In genomic region chr11:67267188-67268035, GRCh38 we compare ENCODE assay signal across 8 cellular contexts. TPM values are rescaled to one million over a fixed set of nuclear protein-coding genes. Genes with fewer than 3 reads are reported as not detected.
DNase-seq lines count a peak whose midpoint lies in the region; ATAC-seq and TF ChIP-seq lines count a peak whose summit lies in the region.

No MANE protein-coding gene starts in this region.

- peak overlapping the region; percentile 84 for H3K4me2 ChIP-seq in H9 (ENCODE audit: insufficient read depth, insufficient read length, low read length)

- H3K36me3 ChIP-seq in ACC112 (ENCODE audit: insufficient read depth, low read length) (no peaks in the 10 kb centered on the region), psoas muscle (ENCODE audit: insufficient read depth in 1 of 2, low read depth in 1 of 2) (peaks cover 0 to 14% of the 10 kb centered on the region in 2 donors)

- no peak overlapping the region for H3K9ac ChIP-seq in H9 (ENCODE audit: extremely low read depth, insufficient read length, low read length)

- no peaks in the 10 kb centered on the region for H3K9me3 ChIP-seq in H9 (ENCODE audit: control insufficient read depth, low read depth, low read length)
- no peaks in the 10 kb centered on the region for H3K9me3 ChIP-seq in psoas muscle

- H3K79me2 ChIP-seq in ACC112 (ENCODE audit: control insufficient read depth, insufficient read depth, low read length, unreplicated experiment), result peaks cover 59% of the 10 kb centered on the region
- peaks cover 11% of the 10 kb centered on the region; the same call in 1 of the 2 replicates for H3K79me2 ChIP-seq in H9 (ENCODE audit: insufficient read depth, low read length)

- no peak overlapping the region for H2AK5ac ChIP-seq in H9 (ENCODE audit: insufficient read length, low read length)

- no peak overlapping the region for H2BK120ac ChIP-seq in H9 (ENCODE audit: low read depth, low read length, poor library complexity, severe bottlenecking)

- no peak overlapping the region for H3K14ac ChIP-seq in H9 (ENCODE audit: insufficient read depth, low read length)

- no peak overlapping the region for H3K18ac ChIP-seq in H9 (ENCODE audit: insufficient read length, low read depth, low read length)

- intact Hi-C loops in psoas muscle (cut with DNase I), result loop anchor here in 1 of 2 donors (2.0 to 10.0 kb wide), 3 partner anchors 35 to 117 kb away; partner anchors contain the start of gene SSH3

- peaks cover 39 to 46% of the 10 kb centered on the region in 2 experiments for H3K4me1 Mint-ChIP-seq in H9
- H3K4me1 Mint-ChIP-seq in activated T-cell treated with anti-CD3 and anti-CD28 coated beads, Interleukin-2, amount 50 U/mL, for 4 hours (ENCODE audit: low read depth), result peaks cover 77% of the 10 kb centered on the region

- H3K23me2 ChIP-seq in H9 (ENCODE audit: insufficient read length, low read depth, low read length, poor library complexity, severe bottlenecking), result peaks cover 8% of the 10 kb centered on the region

- TF ChIP-seq CTCF in H9 (conservative IDR thresholded peaks at IDR 0.05), result no peak
- no peak for TF ChIP-seq CTCF in psoas muscle (IDR thresholded peaks at IDR 0.05)

- no peak overlapping the region for H2BK5ac ChIP-seq in H9 (ENCODE audit: insufficient read length, low read length)

- H3K4me3 Mint-ChIP-seq in H9, result peak overlapping the region; percentile 88 to 96
- peak overlapping the region; percentile 96 for H3K4me3 Mint-ChIP-seq in activated T-cell treated with anti-CD3 and anti-CD28 coated beads, Interleukin-2, amount 50 U/mL, for 4 hours

- H3T11ph ChIP-seq in H9 (ENCODE audit: low read length), result no peak overlapping the region

- H3K27me3 Mint-ChIP-seq in H9 (ENCODE audit: low read depth), result peaks cover 31% of the 10 kb centered on the region
- H3K27me3 Mint-ChIP-seq in activated T-cell treated with anti-CD3 and anti-CD28 coated beads, Interleukin-2, amount 50 U/mL, for 4 hours (ENCODE audit: low read depth), result no peaks in the 10 kb centered on the region

- DNase-seq in H9 (no peak), germinal center (ENCODE audit: low spot score) (peak; percentile 32), psoas muscle (peak in 1 of 2 donors; percentile 63), putamen (ENCODE audit: low spot score) (no peak), SK-N-DZ (ENCODE audit: low spot score) (no peak)
- no peak for DNase-seq in activated T-cell treated with anti-CD3 and anti-CD28 coated beads, Interleukin-2, amount 50 U/mL, for 4 hours

- no peak overlapping the region for H2AFZ ChIP-seq in ACC112 (ENCODE audit: low read length, unreplicated experiment)
- H2AFZ ChIP-seq in H9 (ENCODE audit: low read length), result no peak overlapping the region

- H3K23ac ChIP-seq in H9 (ENCODE audit: insufficient read length, low read depth, low read length), result no peak overlapping the region

- no peak overlapping the region for H4K8ac ChIP-seq in H9 (replicated peaks; ENCODE audit: insufficient read length, low read depth, low read length)

- no peak overlapping the region for H2BK15ac ChIP-seq in H9 (ENCODE audit: low read depth, low read length)

- peaks cover 0 to 11% (median 10%) of the 10 kb centered on the region in 3 experiments; a peak in 5 of 7 replicates for H3K36me3 Mint-ChIP-seq in H9 (ENCODE audit: insufficient read depth in 1 of 3, low read depth in 3 of 3)
- peaks cover 5% of the 10 kb centered on the region for H3K36me3 Mint-ChIP-seq in activated T-cell treated with anti-CD3 and anti-CD28 coated beads, Interleukin-2, amount 50 U/mL, for 4 hours (ENCODE audit: insufficient read depth)

- no peaks in the 10 kb centered on the region for H3K79me1 ChIP-seq in H9 (ENCODE audit: insufficient read depth, low read depth, low read length, poor library complexity, severe bottlenecking)

- H3K27ac ChIP-seq in ACC112 (ENCODE audit: low read depth, low read length) (no peak overlapping the region), H9 (ENCODE audit: insufficient read length, low read depth, low read length) (no peak overlapping the region), psoas muscle (peak overlapping the region; percentile 69)

- H4K91ac ChIP-seq in H9 (ENCODE audit: insufficient read length, low read depth, low read length), result no peak overlapping the region

- peaks cover 3% of the 10 kb centered on the region for H4K20me1 ChIP-seq in H9 (ENCODE audit: control insufficient read depth, insufficient read depth, insufficient read length)

- WGBS in H9 (ENCODE audit: extremely low coverage, insufficient read length, low lambda C conversion rate), result no CpG with 5 or more reads among the region's 28 CpGs
- 13 to 18% (median 17%) methylated on average over 28 of the region's 28 CpGs for WGBS in psoas muscle, 3 donors

- ATAC-seq in activated T-cell treated with anti-CD3 and anti-CD28 coated beads, Interleukin-2, amount 50 U/mL, for 4 hours, result no peak
- ATAC-seq in psoas muscle, result no peak
- no peak for ATAC-seq in HG03196 (IDR thresholded peaks at IDR 0.05; ENCODE audit: unreplicated experiment)

- no peaks in the 10 kb centered on the region for H3K9me3 Mint-ChIP-seq in H9
- H3K9me3 Mint-ChIP-seq in activated T-cell treated with anti-CD3 and anti-CD28 coated beads, Interleukin-2, amount 50 U/mL, for 4 hours, result no peaks in the 10 kb centered on the region

- no peak overlapping the region for H3K4ac ChIP-seq in H9 (ENCODE audit: low read depth, low read length)

- H3K4me3 ChIP-seq in ACC112 (ENCODE audit: low read depth, low read length) (peak overlapping the region; percentile 96), psoas muscle (peak overlapping the region; percentile 91)

- H3K27me3 ChIP-seq in ACC112 (ENCODE audit: insufficient read depth, low read length) (no peaks in the 10 kb centered on the region), H9 (ENCODE audit: insufficient read depth, low read length) (no peaks in the 10 kb centered on the region; the same call in 1 of the 2 replicates), psoas muscle (ENCODE audit: insufficient read depth in 3 of 3, low read length in 2 of 3) (no peaks in the 10 kb centered on the region)

- no peak overlapping the region; a peak in 1 of 7 replicates for H3K27ac Mint-ChIP-seq in H9

- H3K4me1 ChIP-seq in ACC112 (ENCODE audit: control insufficient read depth, insufficient read depth, low read length, unreplicated experiment) (peaks cover 49% of the 10 kb centered on the region), H9 (ENCODE audit: insufficient read depth, low read length) (peaks cover 12% of the 10 kb centered on the region), psoas muscle (peaks cover 56% of the 10 kb centered on the region)

- no peak overlapping the region for H3K56ac ChIP-seq in H9 (ENCODE audit: insufficient read length, low read depth, low read length)

- no peak overlapping the region for H2BK12ac ChIP-seq in H9 (ENCODE audit: insufficient read length, low read depth, low read length)

- H4K5ac ChIP-seq in H9 (ENCODE audit: insufficient read length, low read depth, low read length), result no peak overlapping the region

- H2BK20ac ChIP-seq in H9 (ENCODE audit: low read depth, low read length, poor library complexity, severe bottlenecking), result no peak overlapping the region

RNA-seq across cellular contexts. Expression of gene GRK2, which starts 1.1 kb away (rescaled TPM):
- total RNA-seq in H9 (2021) (55.5 and 56.3 TPM in 2 replicates), psoas muscle (10 to 100 TPM; 41.7 to 46.8 (median 46.1) TPM)
- 100 to 1,000 TPM; 152 to 172 (median 171) TPM for total RNA-seq in activated T-cell treated with anti-CD3 and anti-CD28 coated beads, Interleukin-2, amount 50 U/mL, for 4 hours
- 10 to 100 TPM; 37.3 to 56.8 (median 46.2) TPM for polyA plus RNA-seq in psoas muscle
- polyA plus RNA-seq in SK-N-DZ (2014; cell fraction: cytosol; rRNA removed), result 63.4 and 72.0 TPM in 2 replicates
- 95.3 and 97.5 TPM in 2 replicates for polyA plus RNA-seq in SK-N-DZ (2014; cell fraction: nucleus; rRNA removed)

RNA-seq across cellular contexts. Expression of gene ANKRD13D, which starts 21.7 kb away (rescaled TPM):
- total RNA-seq in H9 (2021), result 40.9 and 42.1 TPM in 2 replicates
- total RNA-seq in activated T-cell treated with anti-CD3 and anti-CD28 coated beads, Interleukin-2, amount 50 U/mL, for 4 hours, result 10 to 100 TPM; 67.7 to 75.4 (median 69.8) TPM
- total RNA-seq in psoas muscle, result 1 to 10 TPM; 4.1 to 8.6 (median 7.8) TPM
- polyA plus RNA-seq in psoas muscle, result 1 to 10 TPM; 4.6 to 7.0 (median 5.9) TPM
- 21.1 and 25.4 TPM in 2 replicates for polyA plus RNA-seq in SK-N-DZ (2014; cell fraction: cytosol; rRNA removed)
- 91.5 and 113 TPM in 2 replicates for polyA plus RNA-seq in SK-N-DZ (2014; cell fraction: nucleus; rRNA removed)

RNA-seq across cellular contexts. Expression of gene SSH3, which starts 35.9 kb away (rescaled TPM):
- total RNA-seq in H9 (2021), result 42.2 and 44.2 TPM in 2 replicates
- 1 to 10 TPM; 4.8 to 7.2 (median 6.6) TPM for total RNA-seq in activated T-cell treated with anti-CD3 and anti-CD28 coated beads, Interleukin-2, amount 50 U/mL, for 4 hours
- total RNA-seq in psoas muscle, result 10 to 100 TPM in 1 of 4 donors, 1 to 10 TPM in 3; 3.7 to 10.1 (median 6.9) TPM
- polyA plus RNA-seq in psoas muscle, result 1 to 10 TPM; 3.0 to 5.0 (median 4.2) TPM
- 0.24 and 0.29 TPM in 2 replicates for polyA plus RNA-seq in SK-N-DZ (2014; cell fraction: cytosol; rRNA removed)
- 3.8 and 14.4 TPM in 2 replicates for polyA plus RNA-seq in SK-N-DZ (2014; cell fraction: nucleus; rRNA removed)
